In genomic region chr2:76895469-76895868, GRCh38 we compare ENCODE assay signal across 18 cellular contexts.
"Had no signal": no experiment of that assay in that cellular context is flagged by ENCODE, and none has a peak within 500 bp of the region (broad histone marks: within the 10 kb centered on the region; RNA-seq: fewer than 3 reads in every experiment).

No MANE protein-coding gene starts in this region.

- H3K27ac ChIP-seq: brain microvascular endothelial cell, heart right ventricle, neural progenitor cell, pancreas, skin epidermis, thoracic aorta, uterus had no signal

- H3K4me3 ChIP-seq: heart right ventricle, neural progenitor cell, pancreas, skin epidermis, thoracic aorta, uterus had no signal

- H3K27me3 ChIP-seq: brain microvascular endothelial cell, heart right ventricle, neural progenitor cell, pancreas, uterus had no signal

- ATAC-seq: activated naive CD4-positive, alpha-beta T cell treated with anti-CD3 and anti-CD28 coated beads, Interleukin-2, amount 50 U/mL, for 72 hours; activated T-cell treated with anti-CD3 and anti-CD28 coated beads, Interleukin-2, amount 50 U/mL, for 4 hours; esophagus mucosa; heart right ventricle; pancreas; stimulated activated naive CD8-positive, alpha-beta T cell treated with anti-CD3 and anti-CD28 coated beads, Interleukin-15, amount 100 ng/mL, for 72 hours; T-helper 17 cell had no signal

- H2AFZ ChIP-seq: neural progenitor cell had no signal

- H3K9ac ChIP-seq: neural progenitor cell had no signal

- H3K4me1 ChIP-seq: heart right ventricle, neural progenitor cell, pancreas, uterus had no signal

- H3K4me2 ChIP-seq: neural progenitor cell had no signal

- H3K36me3 ChIP-seq: brain microvascular endothelial cell, heart right ventricle, neural progenitor cell, pancreas, thoracic aorta, uterus had no signal

- H3K9me3 ChIP-seq: heart right ventricle, pancreas, thoracic aorta, uterus had no signal

- DNase-seq: activated CD4-positive, alpha-beta memory T cell treated with anti-CD3 and anti-CD28 coated beads for 36 hours; activated CD4-positive, alpha-beta T cell treated with anti-CD3 and anti-CD28 coated beads for 1 hour; activated effector memory CD4-positive, alpha-beta T cell treated with anti-CD3 and anti-CD28 coated beads, Interleukin-2, amount 50 U/mL, for 16 hours; activated T-cell treated with anti-CD3 and anti-CD28 coated beads, Interleukin-2, amount 50 U/mL, for 4 hours; brain microvascular endothelial cell; foreskin fibroblast; heart right ventricle; pancreas; retina; stimulated activated CD4-positive, alpha-beta T cell treated with anti-CD3 and anti-CD28 coated beads, Interleukin-4, amount 100 ng/mL, for 4 hours; stimulated activated naive CD8-positive, alpha-beta T cell treated with anti-CD3 and anti-CD28 coated beads, Interleukin-15, amount 100 ng/mL, for 72 hours; T-helper 17 cell; uterus had no signal
